30 cellular contexts compared by ENCODE assay signal in genomic region chr6:66032626-66033025, GRCh38.
"Had no signal": no experiment of that assay in that cellular context is flagged by ENCODE, and none has a peak within 500 bp of the region (broad histone marks: within the 10 kb centered on the region; RNA-seq: fewer than 3 reads in every experiment).

No MANE protein-coding gene starts in this region.

- H3K27ac ChIP-seq: neural progenitor cell, ovary, parathyroid adenoma, psoas muscle, skin epidermis, spleen, suprapubic skin, testis, tibial artery, transverse colon, upper lobe of right lung, uterus had no signal

- H3K4me3 Mint-ChIP-seq: natural killer cell; nephron; neural progenitor cell; stimulated activated memory B cell treated with anti-CD40 and anti-IgM and Interleukin-4, amounts not matched to agents 10 μg/mL and 1 μg/mL and 100 μg/mL, for 72 hours; stimulated activated naive CD8-positive, alpha-beta T cell treated with anti-CD3 and anti-CD28 coated beads, Interleukin-15, amount 100 ng/mL, for 72 hours; type B pancreatic cell had no signal

- H3K9me3 Mint-ChIP-seq: nephron, neural progenitor cell, type B pancreatic cell had no signal

- H3K27me3 ChIP-seq: neural progenitor cell, ovary, spleen, suprapubic skin, testis, tibial artery, transverse colon, upper lobe of right lung, uterus had no signal

- H3K4me1 ChIP-seq: neural progenitor cell, parathyroid adenoma, psoas muscle, spleen, suprapubic skin, testis, tibial artery, transverse colon, upper lobe of right lung, uterus had no signal

- H3K4me2 ChIP-seq: neural progenitor cell, smooth muscle cell had no signal

- DNase-seq: natural killer cell; occipital lobe; ovary; psoas muscle; right cardiac atrium; spleen; stimulated activated CD4-positive, alpha-beta T cell treated with anti-CD3 and anti-CD28 coated beads, Interleukin-12 subunit alpha, Interleukin-12 subunit beta, amount 100 ng/mL, for 4 hours; stimulated activated CD4-positive, alpha-beta T cell treated with anti-CD3 and anti-CD28 coated beads, Interleukin-1b, Interleukin-23, amount 100 ng/mL, for 48 hours; stimulated activated CD4-positive, alpha-beta T cell treated with anti-CD3 and anti-CD28 coated beads, Interleukin-4, amount 100 ng/mL, for 1 hour; stimulated activated CD4-positive, alpha-beta T cell treated with anti-CD3 and anti-CD28 coated beads, Interleukin-4, amount 100 ng/mL, for 4 hours; stimulated activated CD8-positive, alpha-beta memory T cell treated with anti-CD3 and anti-CD28 coated beads, Interleukin-4, amount 100 ng/mL, for 48 hours; stimulated activated naive CD4-positive, alpha-beta T cell; stimulated activated naive CD8-positive, alpha-beta T cell treated with anti-CD3 and anti-CD28 coated beads, Interleukin-15, amount 100 ng/mL, for 72 hours; stimulated activated naive CD8-positive, alpha-beta T cell treated with anti-CD3 and anti-CD28 coated beads, Interleukin-15, Interleukin-2, amounts not matched to agents 100 U/mL and 50 U/mL, for 24 hours; substantia nigra; testis; tibial artery; transverse colon; uterus had no signal

- H3K4me1 Mint-ChIP-seq: natural killer cell; nephron; neural progenitor cell; stimulated activated memory B cell treated with anti-CD40 and anti-IgM and Interleukin-4, amounts not matched to agents 10 μg/mL and 1 μg/mL and 100 μg/mL, for 72 hours; stimulated activated naive CD8-positive, alpha-beta T cell treated with anti-CD3 and anti-CD28 coated beads, Interleukin-15, amount 100 ng/mL, for 72 hours had no signal

- H2AFZ ChIP-seq: neural progenitor cell, parathyroid adenoma had no signal

- ATAC-seq: natural killer cell; psoas muscle; right cardiac atrium; sciatic nerve; stimulated activated memory B cell treated with anti-CD40 and anti-IgM and Interleukin-4, amounts not matched to agents 10 μg/mL and 1 μg/mL and 100 μg/mL, for 72 hours; stimulated activated naive CD8-positive, alpha-beta T cell treated with anti-CD3 and anti-CD28 coated beads, Interleukin-15, amount 100 ng/mL, for 72 hours; stimulated activated naive CD8-positive, alpha-beta T cell treated with anti-CD3 and anti-CD28 coated beads, Interleukin-15, Interleukin-2, amounts not matched to agents 100 U/mL and 50 U/mL, for 24 hours; upper lobe of right lung had no signal

- H3K4me3 ChIP-seq: neural progenitor cell, ovary, psoas muscle, skin epidermis, smooth muscle cell, spleen, suprapubic skin, testis, tibial artery, transverse colon, upper lobe of right lung, uterus had no signal

- H3K36me3 Mint-ChIP-seq: neural progenitor cell; stimulated activated memory B cell treated with anti-CD40 and anti-IgM and Interleukin-4, amounts not matched to agents 10 μg/mL and 1 μg/mL and 100 μg/mL, for 72 hours; type B pancreatic cell had no signal

- H3K27me3 Mint-ChIP-seq: progenitor cell of endocrine pancreas; stimulated activated memory B cell treated with anti-CD40 and anti-IgM and Interleukin-4, amounts not matched to agents 10 μg/mL and 1 μg/mL and 100 μg/mL, for 72 hours; stimulated activated naive CD8-positive, alpha-beta T cell treated with anti-CD3 and anti-CD28 coated beads, Interleukin-15, amount 100 ng/mL, for 72 hours; type B pancreatic cell had no signal

- H3K9me3 ChIP-seq: ovary, psoas muscle, suprapubic skin, testis, tibial artery, transverse colon, upper lobe of right lung, uterus had no signal

- H3K27ac Mint-ChIP-seq: natural killer cell; nephron; neural progenitor cell; progenitor cell of endocrine pancreas; stimulated activated memory B cell treated with anti-CD40 and anti-IgM and Interleukin-4, amounts not matched to agents 10 μg/mL and 1 μg/mL and 100 μg/mL, for 72 hours; stimulated activated naive CD8-positive, alpha-beta T cell treated with anti-CD3 and anti-CD28 coated beads, Interleukin-15, amount 100 ng/mL, for 72 hours; type B pancreatic cell had no signal

- H3K9ac ChIP-seq: neural progenitor cell, parathyroid adenoma had no signal

- H3K36me3 ChIP-seq: neural progenitor cell, ovary, spleen, suprapubic skin, tibial artery, transverse colon, upper lobe of right lung, uterus had no signal
